Comparison of ENCODE assay signal across 8 cellular contexts in genomic region chr14:94748667-94749347, GRCh38. TPM values are rescaled to one million over a fixed set of nuclear protein-coding genes. Genes with fewer than 3 reads are reported as not detected.
DNase-seq lines count a peak whose midpoint lies in the region; TF ChIP-seq lines count a peak whose summit lies in the region.

No MANE protein-coding gene starts in this region.

- no peaks in the 10 kb centered on the region for H3K4me1 Mint-ChIP-seq in activated T-helper 1 cell treated with anti-CD3 and anti-CD28 coated beads, Interleukin-12 subunit alpha, Interleukin-12 subunit beta, Interleukin-2, Interleukin-4 antibody, amounts not matched to agents 30 ng/mL and 10 ng/mL and 1 ng/mL, durations not matched to agents 14 hours and 24 hours and 36 hours (ENCODE audit: low read depth)

- no peaks in the 10 kb centered on the region for H3K36me3 Mint-ChIP-seq in activated T-helper 1 cell treated with anti-CD3 and anti-CD28 coated beads, Interleukin-12 subunit alpha, Interleukin-12 subunit beta, Interleukin-2, Interleukin-4 antibody, amounts not matched to agents 30 ng/mL and 10 ng/mL and 1 ng/mL, durations not matched to agents 14 hours and 24 hours and 36 hours (ENCODE audit: low read depth)

- POLR2A ChIA-PET in AG04450 (lab: Yijun Ruan, JAX) = interaction anchor here (0.6 kb wide), 1 partner anchor 797 kb away, joined by 5 read pairs; no protein-coding TSS in a partner anchor

- no peaks in the 10 kb centered on the region for H3K9me3 Mint-ChIP-seq in activated T-helper 1 cell treated with anti-CD3 and anti-CD28 coated beads, Interleukin-12 subunit alpha, Interleukin-12 subunit beta, Interleukin-2, Interleukin-4 antibody, amounts not matched to agents 30 ng/mL and 10 ng/mL and 1 ng/mL, durations not matched to agents 14 hours and 24 hours and 36 hours

- H3K9me3 ChIP-seq in AG04450 (ENCODE audit: control insufficient read depth, insufficient read depth, low read length) = no peaks in the 10 kb centered on the region
- no peaks in the 10 kb centered on the region for H3K9me3 ChIP-seq in Peyer's patch

- H3K27ac Mint-ChIP-seq in activated T-helper 1 cell treated with anti-CD3 and anti-CD28 coated beads, Interleukin-12 subunit alpha, Interleukin-12 subunit beta, Interleukin-2, Interleukin-4 antibody, amounts not matched to agents 30 ng/mL and 10 ng/mL and 1 ng/mL, durations not matched to agents 14 hours and 24 hours and 36 hours = no peak overlapping the region

- H3K4me1 ChIP-seq in Peyer's patch = no peaks in the 10 kb centered on the region

- peak; percentile 50 for TF ChIP-seq CTCF in AG04450 (IDR thresholded peaks at IDR 0.05; ENCODE audit: low read depth, low read length)
- peak; percentile 72 for TF ChIP-seq CTCF in GM12873 (IDR thresholded peaks at IDR 0.05; ENCODE audit: insufficient read depth, low read depth, low read length, missing control alignments)
- TF ChIP-seq CTCF in epithelial cell of proximal tubule (conservative IDR thresholded peaks at IDR 0.05; ENCODE audit: low read depth, low read length) = peak; percentile 87
- peak in 2 of 6 experiments; percentile 27 to 33 for TF ChIP-seq CTCF in Peyer's patch (IDR thresholded peaks at IDR 0.05)

- DNase-seq in AG04450 (ENCODE audit: low read depth, low spot score) (no peak), NCI-H524 (lab: John Stamatoyannopoulos, UW) (peak; percentile 35 to 76), epithelial cell of proximal tubule (ENCODE audit: low read depth) (no peak), Peyer's patch (no peak), GOT3 (lab: John Stamatoyannopoulos, UW) (no peak)
- peak; percentile 51 for DNase-seq in stimulated activated CD8-positive, alpha-beta memory T cell treated with anti-CD3 and anti-CD28 coated beads, Interleukin-4, amount 100 ng/mL, for 48 hours
- DNase-seq in activated T-helper 1 cell treated with anti-CD3 and anti-CD28 coated beads, Interleukin-12 subunit alpha, Interleukin-12 subunit beta, Interleukin-2, Interleukin-4 antibody, amounts not matched to agents 30 ng/mL and 10 ng/mL and 1 ng/mL, durations not matched to agents 14 hours and 24 hours and 36 hours (ENCODE audit: low spot score) = no peak

- H3K4me3 ChIP-seq in AG04450 (ENCODE audit: low read depth, low read length) (no peak overlapping the region), epithelial cell of proximal tubule (ENCODE audit: low read depth, low read length) (no peak overlapping the region), Peyer's patch (no peak overlapping the region)

- no peaks in the 10 kb centered on the region for H3K36me3 ChIP-seq in Peyer's patch

- no peak overlapping the region for H3K4me3 Mint-ChIP-seq in activated T-helper 1 cell treated with anti-CD3 and anti-CD28 coated beads, Interleukin-12 subunit alpha, Interleukin-12 subunit beta, Interleukin-2, Interleukin-4 antibody, amounts not matched to agents 30 ng/mL and 10 ng/mL and 1 ng/mL, durations not matched to agents 14 hours and 24 hours and 36 hours

- intact Hi-C loops in activated T-helper 1 cell treated with anti-CD3 and anti-CD28 coated beads, Interleukin-12 subunit alpha, Interleukin-12 subunit beta, Interleukin-2, Interleukin-4 antibody, amounts not matched to agents 30 ng/mL and 10 ng/mL and 1 ng/mL, durations not matched to agents 14 hours and 24 hours and 36 hours (cut with micrococcal nuclease) = loop anchor here (2.0 kb wide), 1 partner anchor 60 kb away; no protein-coding TSS in a partner anchor

- CTCF ChIA-PET in AG04450 (lab: Charles Lee) = no interaction called here

- H3K27me3 ChIP-seq in AG04450 (ENCODE audit: control insufficient read depth, insufficient read depth, low read length) (no peaks in the 10 kb centered on the region), Peyer's patch (no peaks in the 10 kb centered on the region)

- peaks cover 2% of the 10 kb centered on the region for H3K27me3 Mint-ChIP-seq in activated T-helper 1 cell treated with anti-CD3 and anti-CD28 coated beads, Interleukin-12 subunit alpha, Interleukin-12 subunit beta, Interleukin-2, Interleukin-4 antibody, amounts not matched to agents 30 ng/mL and 10 ng/mL and 1 ng/mL, durations not matched to agents 14 hours and 24 hours and 36 hours (ENCODE audit: insufficient read depth)

- TF ChIP-seq POLR2A in Peyer's patch (IDR thresholded peaks at IDR 0.05) = no peak

- H3K27ac ChIP-seq in AG04450 (ENCODE audit: low read depth, low read length) (no peak overlapping the region), Peyer's patch (no peak overlapping the region)

RNA-seq across cellular contexts. Expression of gene GSC, which starts 21.1 kb away (rescaled TPM):
- polyA plus RNA-seq in AG04450 (2011; rRNA removed) = not detected in 2 replicates
- not detected in 2 replicates for polyA minus RNA-seq in AG04450 (2011; rRNA and poly(A)+ RNA removed)
- not detected in 2 replicates for total RNA-seq in epithelial cell of proximal tubule
- total RNA-seq in Peyer's patch = not detected
- not detected in 2 replicates for total RNA-seq in activated T-helper 1 cell treated with anti-CD3 and anti-CD28 coated beads, Interleukin-12 subunit alpha, Interleukin-12 subunit beta, Interleukin-2, Interleukin-4 antibody, amounts not matched to agents 30 ng/mL and 10 ng/mL and 1 ng/mL, durations not matched to agents 14 hours and 24 hours and 36 hours

Comparison
In these comparisons a context has a peak if more than half of its experiments do, and no peak if none do; other contexts are left out.
1. DNase-seq: peak in NCI-H524 (2 of 2) and stimulated activated CD8-positive, alpha-beta memory T cell treated with anti-CD3 and anti-CD28 coated beads, Interleukin-4, amount 100 ng/mL, for 48 hours (single experiment); none in AG04450 (single experiment), epithelial cell of proximal tubule (single experiment), Peyer's patch (0 of 3), GOT3 (single experiment) and activated T-helper 1 cell treated with anti-CD3 and anti-CD28 coated beads, Interleukin-12 subunit alpha, Interleukin-12 subunit beta, Interleukin-2, Interleukin-4 antibody, amounts not matched to agents 30 ng/mL and 10 ng/mL and 1 ng/mL, durations not matched to agents 14 hours and 24 hours and 36 hours (single experiment).